Comparison of ENCODE assay signal across 30 cellular contexts in genomic region chr2:236563953-236564352, GRCh38.
"Had no signal": no experiment of that assay in that cellular context is flagged by ENCODE, and none has a peak within 500 bp of the region (broad histone marks: within the 10 kb centered on the region; RNA-seq: fewer than 3 reads in every experiment).

No MANE protein-coding gene starts in this region.

- H3K36me3 ChIP-seq: left lung, lower lobe of right lung, neutrophil, ovary, prostate gland, thyroid gland, transverse colon, upper lobe of right lung had no signal

- ATAC-seq: left colon; left lung; lower lobe of right lung; naive thymus-derived CD8-positive, alpha-beta T cell; right cardiac atrium; sciatic nerve; stimulated activated effector memory CD8-positive, alpha-beta T cell treated with anti-CD3 and anti-CD28 coated beads, Interleukin-12 subunit alpha, Interleukin-12 subunit beta, amount 100 ng/mL, for 72 hours; stimulated activated naive CD8-positive, alpha-beta T cell treated with anti-CD3 and anti-CD28 coated beads, Interleukin-15, amount 100 ng/mL, for 72 hours; upper lobe of right lung had no signal

- H3K4me3 Mint-ChIP-seq: immature natural killer cell; naive thymus-derived CD8-positive, alpha-beta T cell; nephron; neural crest cell; stimulated activated effector memory CD8-positive, alpha-beta T cell treated with anti-CD3 and anti-CD28 coated beads, Interleukin-12 subunit alpha, Interleukin-12 subunit beta, amount 100 ng/mL, for 72 hours; stimulated activated naive CD8-positive, alpha-beta T cell treated with anti-CD3 and anti-CD28 coated beads, Interleukin-15, amount 100 ng/mL, for 72 hours had no signal

- H3K9me3 Mint-ChIP-seq: immature natural killer cell; naive thymus-derived CD8-positive, alpha-beta T cell; neural crest cell; stimulated activated effector memory CD8-positive, alpha-beta T cell treated with anti-CD3 and anti-CD28 coated beads, Interleukin-12 subunit alpha, Interleukin-12 subunit beta, amount 100 ng/mL, for 72 hours; stimulated activated naive CD8-positive, alpha-beta T cell treated with anti-CD3 and anti-CD28 coated beads, Interleukin-15, amount 100 ng/mL, for 72 hours had no signal

- H3K27me3 Mint-ChIP-seq: naive thymus-derived CD8-positive, alpha-beta T cell; stimulated activated naive CD8-positive, alpha-beta T cell treated with anti-CD3 and anti-CD28 coated beads, Interleukin-15, amount 100 ng/mL, for 72 hours had no signal

- DNase-seq: hypothalamus; immature natural killer cell; kidney; left colon; left lung; lower lobe of right lung; mammary epithelial cell; mesenchymal stem cell; naive thymus-derived CD8-positive, alpha-beta T cell; occipital lobe; ovary; retina; right cardiac atrium; stimulated activated CD4-positive, alpha-beta T cell treated with anti-CD3 and anti-CD28 coated beads, Interleukin-4, amount 100 ng/mL, for 24 hours; stimulated activated naive CD4-positive, alpha-beta T cell treated with Interleukin-2 at 50 U/mL for 16 hours; stimulated activated naive CD8-positive, alpha-beta T cell treated with anti-CD3 and anti-CD28 coated beads, Interleukin-15, amount 100 ng/mL, for 72 hours; substantia nigra; testis; thyroid gland; transverse colon; upper lobe of right lung had no signal

- H3K4me1 ChIP-seq: prostate gland had no signal

- FAIRE-seq: islet of Langerhans, kidney, urothelium cell line had no signal

- H3K4me3 ChIP-seq: left lung, lower lobe of right lung, ovary, prostate gland, skin epidermis, testis, thyroid gland, transverse colon, upper lobe of right lung had no signal

- H3K9me3 ChIP-seq: lower lobe of right lung, neutrophil, ovary, prostate gland, testis, thyroid gland, transverse colon, upper lobe of right lung had no signal

- H3K27ac ChIP-seq: left lung, lower lobe of right lung, neutrophil, ovary, prostate gland, skin epidermis, testis, transverse colon, upper lobe of right lung had no signal

- H3K27me3 ChIP-seq: ovary, testis, thyroid gland, upper lobe of right lung had no signal

- H3K27ac Mint-ChIP-seq: nephron; stimulated activated naive CD8-positive, alpha-beta T cell treated with anti-CD3 and anti-CD28 coated beads, Interleukin-15, amount 100 ng/mL, for 72 hours had no signal
